ENCODE assay signal across 10 cellular contexts in the genomic region with DNA sequence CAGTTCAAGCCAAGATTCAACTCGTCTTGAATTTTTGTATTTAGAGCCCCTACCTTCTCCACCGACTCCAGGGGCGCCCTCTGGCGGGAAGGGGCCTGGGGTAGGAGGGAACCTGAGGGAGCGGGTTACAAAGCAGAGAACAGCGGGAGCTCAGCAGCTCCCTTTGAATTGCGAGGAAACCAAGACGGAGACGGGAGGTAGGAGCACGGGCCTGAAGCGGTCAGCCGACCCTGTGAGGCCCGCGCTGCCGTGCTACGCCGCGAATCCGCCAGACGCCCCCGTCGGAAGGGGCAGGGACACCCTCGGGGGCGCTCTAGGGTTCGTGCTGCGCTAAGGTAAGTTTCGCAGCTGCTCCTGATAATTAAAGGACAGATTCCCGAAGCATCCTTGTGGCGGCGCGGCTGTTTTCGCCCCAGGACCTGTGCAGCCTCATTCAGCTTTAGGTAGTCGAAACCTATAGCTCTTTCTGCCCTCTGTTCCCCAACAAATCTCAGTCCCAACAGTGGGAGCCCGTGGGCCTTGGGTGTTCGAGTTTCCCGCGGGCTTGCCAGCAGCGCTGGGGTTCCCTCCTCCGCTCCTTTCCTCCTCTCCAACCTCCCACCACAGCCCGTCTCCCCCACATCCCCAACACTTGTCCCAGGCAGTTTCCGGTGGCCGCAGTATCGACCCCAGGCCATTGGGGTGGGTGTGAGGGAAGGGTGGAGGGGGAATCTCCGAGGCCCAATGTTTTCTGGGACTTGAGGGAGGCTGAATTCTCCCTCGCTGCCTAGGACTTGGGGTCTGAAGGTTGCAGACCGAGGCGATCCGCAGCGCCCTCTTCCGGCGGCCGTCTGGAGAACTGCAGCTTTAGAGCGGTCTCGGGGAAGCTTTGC. TPM values are rescaled to one million over a fixed set of nuclear protein-coding genes. Genes with fewer than 3 reads are reported as not detected.
DNase-seq lines count a peak whose midpoint lies in the region; ATAC-seq and TF ChIP-seq lines count a peak whose summit lies in the region.
"Had no signal": no experiment of that assay in that cellular context is flagged by ENCODE, and none has a peak within 500 bp of the region (broad histone marks: within the 10 kb centered on the region; RNA-seq: fewer than 3 reads in every experiment).

No MANE protein-coding gene starts in this region.

- H3K79me2 ChIP-seq in PC-9 (ENCODE audit: low read depth): no peaks in the 10 kb centered on the region
- no peaks in the 10 kb centered on the region for H3K79me2 ChIP-seq in hepatocyte

- no peak overlapping the region for H3K4me3 Mint-ChIP-seq in activated T-cell treated with anti-CD3 and anti-CD28 coated beads, Interleukin-2, amount 50 U/mL, for 4 hours
- H3K4me3 Mint-ChIP-seq: activated T-helper 17 cell treated with anti-CD3 and anti-CD28 coated beads, Interleukin-2, amount 50 U/mL, for 72 hours had no signal

- H3K27ac ChIP-seq in PC-9 (no peak overlapping the region), hepatocyte (no peak overlapping the region), thyroid gland (peak overlapping the region; percentile 98 to 100 (median 99))

- peak in 1 of 2 donors; percentile 62 for TF ChIP-seq POLR2A in thyroid gland (IDR thresholded peaks at IDR 0.05)

- POLR2A ChIA-PET in PC-9 (lab: Charles Lee; ENCODE audit: unreplicated experiment): no interaction called here

- H2AFZ ChIP-seq in PC-9 (peak overlapping the region; percentile 79), hepatocyte (peak overlapping the region; percentile 45)

- DNase-seq in activated T-cell treated with anti-CD3 and anti-CD28 coated beads, Interleukin-2, amount 50 U/mL, for 4 hours: no peak
- no peak for DNase-seq in activated T-cell treated with anti-CD3 and anti-CD28 coated beads for 4 hours
- peak in 1 of 2 experiments; percentile 58 for DNase-seq in PC-9
- DNase-seq in hepatocyte (ENCODE audit: low spot score): peak; percentile 71
- peak; percentile 86 to 91 for DNase-seq in thyroid gland
- no peak for DNase-seq in NCI-H774 (lab: John Stamatoyannopoulos, UW)
- DNase-seq in effector CD4-positive, alpha-beta T cell: no peak
- DNase-seq in GM19240 (ENCODE audit: insufficient read length, low spot score): no peak

- 5% methylated on average over 49 of the region's 54 CpGs for WGBS in hepatocyte (ENCODE audit: low lambda C conversion rate, missing lambda C conversion rate)
- WGBS in thyroid gland, 2 donors: 2 to 3% methylated on average over 40 to 48 of the region's 54 CpGs

- H3F3A ChIP-seq in PC-9 (ENCODE audit: insufficient read depth, low read depth): no peaks in the 10 kb centered on the region

- peaks cover 12% of the 10 kb centered on the region for H3K4me1 Mint-ChIP-seq in activated T-cell treated with anti-CD3 and anti-CD28 coated beads, Interleukin-2, amount 50 U/mL, for 4 hours (ENCODE audit: low read depth)
- H3K4me1 Mint-ChIP-seq: activated T-helper 17 cell treated with anti-CD3 and anti-CD28 coated beads, Interleukin-2, amount 50 U/mL, for 72 hours had no signal

- H3K4me2 ChIP-seq in PC-9 (peak overlapping the region; percentile 81), hepatocyte (peak overlapping the region; percentile 66)

- no TSS peak for BruUV-seq in PC-9 (replicated peaks; lab: Mats Ljungman, UMichigan)

- H3K4me3 ChIP-seq in PC-9 (peak overlapping the region; percentile 55), hepatocyte (no peak overlapping the region), thyroid gland (replicated peaks in 1 of 3) (peak overlapping the region; percentile 36 to 53 (median 50))

- H4K20me1 ChIP-seq in PC-9 (ENCODE audit: insufficient read depth) (no peaks in the 10 kb centered on the region), hepatocyte (ENCODE audit: insufficient read depth, poor library complexity, severe bottlenecking) (no peaks in the 10 kb centered on the region)

- CTCF ChIA-PET in PC-9 (lab: Charles Lee): interaction anchor here (0.6 to 1.5 kb wide), 8 partner anchors 14 to 645 kb away, joined by 3 to 6 read pairs (median 4); no protein-coding TSS in a partner anchor

- peaks cover 85% of the 10 kb centered on the region for H3K27me3 Mint-ChIP-seq in activated T-cell treated with anti-CD3 and anti-CD28 coated beads, Interleukin-2, amount 50 U/mL, for 4 hours (ENCODE audit: low read depth)

- intact Hi-C loops in PC-9 (cut with micrococcal nuclease; ENCODE audit: unreplicated experiment): loop anchor here (1.0 to 10.0 kb wide), 3 partner anchors 150 to 648 kb away; no protein-coding TSS in a partner anchor
- intact Hi-C loops in thyroid gland (cut with DNase I): no loop called here

- H3K9me2 ChIP-seq in PC-9 (ENCODE audit: insufficient read depth) (no peaks in the 10 kb centered on the region), hepatocyte (replicated peaks; ENCODE audit: insufficient read depth) (no peaks in the 10 kb centered on the region)

- no peaks in the 10 kb centered on the region for H3K9me3 ChIP-seq in PC-9 (ENCODE audit: insufficient read depth, low read depth)
- H3K9me3 ChIP-seq in hepatocyte (ENCODE audit: low read depth): no peaks in the 10 kb centered on the region
- H3K9me3 ChIP-seq in thyroid gland: no peaks in the 10 kb centered on the region

- ATAC-seq in activated T-cell treated with anti-CD3 and anti-CD28 coated beads, Interleukin-2, amount 50 U/mL, for 4 hours: peak; percentile 32 to 46
- ATAC-seq: activated T-helper 17 cell treated with anti-CD3 and anti-CD28 coated beads, Interleukin-2, amount 50 U/mL, for 72 hours had no signal

- TF ChIP-seq CTCF in PC-9 (conservative IDR thresholded peaks at IDR 0.05): peak; percentile 74
- peak; percentile 58 for TF ChIP-seq CTCF in hepatocyte (IDR thresholded peaks at IDR 0.05; ENCODE audit: poor library complexity)
- TF ChIP-seq CTCF in thyroid gland (IDR thresholded peaks at IDR 0.05): peak; percentile 67 to 90 (median 78)

- H3K27me3 ChIP-seq in PC-9 (ENCODE audit: insufficient read depth, low read depth) (peaks cover 3% of the 10 kb centered on the region; the same call in 1 of the 2 replicates), hepatocyte (peaks cover 100% of the 10 kb centered on the region), thyroid gland (no peaks in the 10 kb centered on the region)

- no peaks in the 10 kb centered on the region for H3K36me3 Mint-ChIP-seq in activated T-cell treated with anti-CD3 and anti-CD28 coated beads, Interleukin-2, amount 50 U/mL, for 4 hours (ENCODE audit: insufficient read depth)

- H3K36me3 ChIP-seq in PC-9 (ENCODE audit: low read depth) (no peaks in the 10 kb centered on the region), hepatocyte (replicated peaks; ENCODE audit: insufficient read depth, low read depth) (no peaks in the 10 kb centered on the region), thyroid gland (no peaks in the 10 kb centered on the region)

- H3K4me1 ChIP-seq in PC-9 (replicated peaks; ENCODE audit: insufficient read depth): no peaks in the 10 kb centered on the region
- peaks cover 10% of the 10 kb centered on the region for H3K4me1 ChIP-seq in hepatocyte (ENCODE audit: insufficient read depth)
- peaks cover 25% of the 10 kb centered on the region in 2 donors for H3K4me1 ChIP-seq in thyroid gland

- H3K9me3 Mint-ChIP-seq in activated T-cell treated with anti-CD3 and anti-CD28 coated beads, Interleukin-2, amount 50 U/mL, for 4 hours: peaks cover 9% of the 10 kb centered on the region

RNA-seq across cellular contexts. Expression of gene NKX2-1, which starts 5.1 kb away (rescaled TPM):
- under 1 TPM in 1 of 3 donors, not detected in 2; 0.13 TPM for total RNA-seq in activated T-cell treated with anti-CD3 and anti-CD28 coated beads, Interleukin-2, amount 50 U/mL, for 4 hours
- total RNA-seq in PC-9 (2021): not detected in 2 replicates
- 2.7 and 4.7 TPM in 2 replicates for total RNA-seq in hepatocyte
- polyA plus RNA-seq in hepatocyte: 2.2 and 7.3 TPM in 2 replicates
- total RNA-seq in thyroid gland: 100 to 1,000 TPM; 209 to 375 (median 310) TPM
- total RNA-seq: activated T-helper 17 cell treated with anti-CD3 and anti-CD28 coated beads, Interleukin-2, amount 50 U/mL, for 72 hours; subcutaneous adipose tissue had no signal

RNA-seq across cellular contexts. Expression of gene NKX2-8, which starts 57.3 kb away (rescaled TPM):
- not detected for total RNA-seq in activated T-cell treated with anti-CD3 and anti-CD28 coated beads, Interleukin-2, amount 50 U/mL, for 4 hours
- total RNA-seq in PC-9 (2021): 1.1 and 2.9 TPM in 2 replicates
- total RNA-seq in hepatocyte: not detected in 2 replicates
- polyA plus RNA-seq in hepatocyte: not detected in 2 replicates
- total RNA-seq in thyroid gland: 1 to 10 TPM; 1.7 to 3.4 (median 2.4) TPM
- total RNA-seq: activated T-helper 17 cell treated with anti-CD3 and anti-CD28 coated beads, Interleukin-2, amount 50 U/mL, for 72 hours; subcutaneous adipose tissue had no signal

Comparison
In these comparisons a context has a peak if more than half of its experiments do, and no peak if none do; other contexts are left out.
1. DNase-seq: peak in hepatocyte (single experiment) and thyroid gland (2 of 2); none in activated T-cell treated with anti-CD3 and anti-CD28 coated beads, Interleukin-2, amount 50 U/mL, for 4 hours (single experiment), activated T-cell treated with anti-CD3 and anti-CD28 coated beads for 4 hours (single experiment), NCI-H774 (single experiment), effector CD4-positive, alpha-beta T cell (single experiment) and GM19240 (single experiment).
2. H3K27ac ChIP-seq: peak in thyroid gland (3 of 3); none in PC-9 (single experiment) and hepatocyte (single experiment).
3. RNA of gene NKX2-1, which starts 5.1 kb away (total RNA-seq): 209 to 375 TPM in thyroid gland; 2.7 to 4.7 TPM in hepatocyte, not detected in PC-9 and 0.13 TPM in activated T-cell treated with anti-CD3 and anti-CD28 coated beads, Interleukin-2, amount 50 U/mL, for 4 hours; every median in the first group is over 10 times any median in the second.
4. Peak in every context shown above with its lines, with median percentiles within 50 percentile points of each other: CTCF ChIP-seq.